Comparison of ENCODE assay signal across 8 cellular contexts in genomic region chr9:2018764-2019548, GRCh38. TPM values are rescaled to one million over a fixed set of nuclear protein-coding genes. Genes with fewer than 3 reads are reported as not detected.
DNase-seq lines count a peak whose midpoint lies in the region; ATAC-seq and TF ChIP-seq lines count a peak whose summit lies in the region.

No MANE protein-coding gene starts in this region.

- H3K4me1 ChIP-seq in left lung (peaks cover 25 to 62% of the 10 kb centered on the region in 2 donors), tibial nerve (peaks cover 0 to 53% (median 33%) of the 10 kb centered on the region in 4 donors)

- H3K27ac Mint-ChIP-seq in activated T-cell treated with anti-CD3 and anti-CD28 coated beads, Interleukin-2, amount 50 U/mL, for 72 hours = peak overlapping the region; percentile 59
- H3K27ac Mint-ChIP-seq in activated naive CD8-positive, alpha-beta T cell treated with anti-CD3 and anti-CD28 coated beads, Interleukin-2, amount 10 ng/mL, durations not matched to agents 7 days and 5 days = peak overlapping the region; percentile 99

- POLR2A ChIA-PET in activated naive CD8-positive, alpha-beta T cell treated with anti-CD3 and anti-CD28 coated beads, Interleukin-2, amount 10 ng/mL, durations not matched to agents 7 days and 5 days (lab: Charles Lee) = interaction anchor here (0.8 to 4.8 kb wide), 2 partner anchors 8 to 25 kb away, joined by 3 to 29 read pairs; no protein-coding TSS in a partner anchor

- intact Hi-C loops in left lung (cut with DNase I) = no loop called here

- 61 to 68% methylated on average over 6 of the region's 6 CpGs for WGBS in tibial nerve, 2 donors

- ATAC-seq in activated T-cell treated with anti-CD3 and anti-CD28 coated beads, Interleukin-2, amount 50 U/mL, for 72 hours (replicated peaks in 1 of 2) = peak in 1 of 2 donors; percentile 7
- ATAC-seq in activated naive CD8-positive, alpha-beta T cell treated with anti-CD3 and anti-CD28 coated beads, Interleukin-2, amount 10 ng/mL, durations not matched to agents 7 days and 5 days (ENCODE audit: low read depth) = peak; percentile 10
- no peak for ATAC-seq in left lung
- ATAC-seq in HG03135 (IDR thresholded peaks at IDR 0.05; ENCODE audit: unreplicated experiment) = no peak

- H3K36me3 ChIP-seq in left lung (no peaks in the 10 kb centered on the region), tibial nerve (no peaks in the 10 kb centered on the region)

- TF ChIP-seq POLR2A in tibial nerve (IDR thresholded peaks at IDR 0.05) = no peak

- peaks cover 4 to 10% of the 10 kb centered on the region in 2 donors for H3K36me3 Mint-ChIP-seq in activated T-cell treated with anti-CD3 and anti-CD28 coated beads, Interleukin-2, amount 50 U/mL, for 72 hours (ENCODE audit: insufficient read depth in 2 of 2)
- peaks cover 7% of the 10 kb centered on the region for H3K36me3 Mint-ChIP-seq in activated naive CD8-positive, alpha-beta T cell treated with anti-CD3 and anti-CD28 coated beads, Interleukin-2, amount 10 ng/mL, durations not matched to agents 7 days and 5 days

- TF ChIP-seq CTCF in left lung (IDR thresholded peaks at IDR 0.05) (no peak), tibial nerve (IDR thresholded peaks at IDR 0.05) (no peak)

- TF ChIP-seq EP300 in tibial nerve (IDR thresholded peaks at IDR 0.05) = no peak

- H3K27ac ChIP-seq in left lung = peak overlapping the region; percentile 99
- H3K27ac ChIP-seq in tibial nerve = peak overlapping the region; percentile 89 to 99 (median 96)

- H3K9me3 ChIP-seq in left lung (no peaks in the 10 kb centered on the region), tibial nerve (no peaks in the 10 kb centered on the region)

- no peaks in the 10 kb centered on the region for H3K27me3 Mint-ChIP-seq in activated T-cell treated with anti-CD3 and anti-CD28 coated beads, Interleukin-2, amount 50 U/mL, for 72 hours (ENCODE audit: low read depth)
- H3K27me3 Mint-ChIP-seq in activated naive CD8-positive, alpha-beta T cell treated with anti-CD3 and anti-CD28 coated beads, Interleukin-2, amount 10 ng/mL, durations not matched to agents 7 days and 5 days = no peaks in the 10 kb centered on the region

- peaks cover 61% of the 10 kb centered on the region for H3K4me1 Mint-ChIP-seq in activated T-cell treated with anti-CD3 and anti-CD28 coated beads, Interleukin-2, amount 50 U/mL, for 72 hours (ENCODE audit: low read depth)
- peaks cover 49% of the 10 kb centered on the region for H3K4me1 Mint-ChIP-seq in activated naive CD8-positive, alpha-beta T cell treated with anti-CD3 and anti-CD28 coated beads, Interleukin-2, amount 10 ng/mL, durations not matched to agents 7 days and 5 days

- H3K4me3 ChIP-seq in left lung (peak overlapping the region; percentile 74 to 88), tibial nerve (peak overlapping the region in 3 of 4 donors; percentile 72 to 87 (median 77))

- H3K9me3 Mint-ChIP-seq in activated T-cell treated with anti-CD3 and anti-CD28 coated beads, Interleukin-2, amount 50 U/mL, for 72 hours = no peaks in the 10 kb centered on the region
- H3K9me3 Mint-ChIP-seq in activated naive CD8-positive, alpha-beta T cell treated with anti-CD3 and anti-CD28 coated beads, Interleukin-2, amount 10 ng/mL, durations not matched to agents 7 days and 5 days = no peaks in the 10 kb centered on the region

- H3K27me3 ChIP-seq in left lung = no peaks in the 10 kb centered on the region
- H3K27me3 ChIP-seq in tibial nerve = no peaks in the 10 kb centered on the region

- peak; percentile 33 to 39 for DNase-seq in activated T-cell treated with anti-CD3 and anti-CD28 coated beads, Interleukin-2, amount 50 U/mL, for 72 hours
- no peak for DNase-seq in activated T-cell treated with anti-CD3 and anti-CD28 coated beads, Interleukin-2, amount 50 U/mL, for 48 hours
- DNase-seq in activated naive CD8-positive, alpha-beta T cell treated with anti-CD3 and anti-CD28 coated beads, Interleukin-2, amount 10 ng/mL, durations not matched to agents 7 days and 5 days = no peak
- DNase-seq in left lung (no peak), tibial nerve (ENCODE audit: low spot score in 2 of 2) (no peak), NCI-H345 treated with DMSO at 0.1 percent for 48 hours (lab: John Stamatoyannopoulos, UW; ENCODE audit: unreplicated experiment) (no peak), NCI-H446 treated with DMSO at 0.1 percent for 48 hours (lab: John Stamatoyannopoulos, UW) (no peak)

- peak overlapping the region; percentile 99 to 100 for H3K4me3 Mint-ChIP-seq in activated T-cell treated with anti-CD3 and anti-CD28 coated beads, Interleukin-2, amount 50 U/mL, for 72 hours
- peak overlapping the region; percentile 95 for H3K4me3 Mint-ChIP-seq in activated naive CD8-positive, alpha-beta T cell treated with anti-CD3 and anti-CD28 coated beads, Interleukin-2, amount 10 ng/mL, durations not matched to agents 7 days and 5 days

RNA-seq across cellular contexts. Expression of gene SMARCA2, which starts 3.8 kb away (rescaled TPM):
- total RNA-seq in activated T-cell treated with anti-CD3 and anti-CD28 coated beads, Interleukin-2, amount 50 U/mL, for 72 hours = 100 to 1,000 TPM; 117 to 120 TPM
- 100 to 1,000 TPM; 285 to 293 TPM for total RNA-seq in activated naive CD8-positive, alpha-beta T cell treated with anti-CD3 and anti-CD28 coated beads, Interleukin-2, amount 10 ng/mL, durations not matched to agents 7 days and 5 days
- total RNA-seq in left lung (100 to 1,000 TPM; 110 to 122 TPM), tibial nerve (100 to 1,000 TPM in 3 of 4 donors, 10 to 100 TPM in 1; 75.9 to 140 (median 119) TPM)

Comparison
In these comparisons a context has a peak if more than half of its experiments do, and no peak if none do; other contexts are left out.
1. DNase-seq: peak in activated T-cell treated with anti-CD3 and anti-CD28 coated beads, Interleukin-2, amount 50 U/mL, for 72 hours (2 of 2); none in activated T-cell treated with anti-CD3 and anti-CD28 coated beads, Interleukin-2, amount 50 U/mL, for 48 hours (0 of 2), activated naive CD8-positive, alpha-beta T cell treated with anti-CD3 and anti-CD28 coated beads, Interleukin-2, amount 10 ng/mL, durations not matched to agents 7 days and 5 days (single experiment), left lung (0 of 2), tibial nerve (0 of 2), NCI-H345 treated with DMSO at 0.1 percent for 48 hours (single experiment) and NCI-H446 treated with DMSO at 0.1 percent for 48 hours (single experiment).